Comparison of ENCODE assay signal across 20 cellular contexts in genomic region chr2:182113334-182113733, GRCh38.
DNase-seq lines count a peak whose midpoint lies in the region; ATAC-seq, FAIRE-seq and TF ChIP-seq lines count a peak whose summit lies in the region.
"Had no signal": no experiment of that assay in that cellular context is flagged by ENCODE, and none has a peak within 500 bp of the region (broad histone marks: within the 10 kb centered on the region; RNA-seq: fewer than 3 reads in every experiment).

No MANE protein-coding gene starts in this region.

- H3K27me3 ChIP-seq in HepG2 (ENCODE audit: control insufficient read depth in 1 of 2, insufficient read depth in 2 of 2, low read length in 2 of 2), result no peaks in the 10 kb centered on the region
- no peaks in the 10 kb centered on the region for H3K27me3 ChIP-seq in right lobe of liver
- H3K27me3 ChIP-seq: BLaER1 treated with 17β-estradiol and CSF1 and Interleukin-3, amounts not matched to agents 10 nM and 100 nM had no signal

- ATAC-seq in Right ventricle myocardium superior (ENCODE audit: poor library complexity) (peak; percentile 63), left cardiac atrium (no peak), HepG2 (no peak), right lobe of liver (no peak)
- ATAC-seq: A549; CD8-positive, alpha-beta T cell had no signal

- H4K20me1 ChIP-seq in HepG2 (ENCODE audit: insufficient read depth, low read length), result no peaks in the 10 kb centered on the region
- H4K20me1 ChIP-seq: BLaER1 treated with 17β-estradiol and CSF1 and Interleukin-3, amounts not matched to agents 10 nM and 100 nM had no signal

- H3K4me3 ChIP-seq in HepG2 (replicated peaks in 1 of 3; ENCODE audit: insufficient read depth in 1 of 3, low read depth in 2 of 3, low read length in 3 of 3) (no peak overlapping the region), right lobe of liver (no peak overlapping the region)
- H3K4me3 ChIP-seq: A549; BLaER1 treated with 17β-estradiol and CSF1 and Interleukin-3, amounts not matched to agents 10 nM and 100 nM had no signal

- H3K4me2 ChIP-seq in HepG2 (ENCODE audit: low read depth, low read length), result no peak overlapping the region
- H3K4me2 ChIP-seq: A549; BLaER1 treated with 17β-estradiol and CSF1 and Interleukin-3, amounts not matched to agents 10 nM and 100 nM had no signal

- no TSS peak for BruUV-seq in HepG2 (replicated peaks; lab: Mats Ljungman, UMichigan)

- no peak for TF ChIP-seq RAD21 in HepG2 (CRISPR knock-in tag; IDR thresholded peaks at IDR 0.05)

- in situ Hi-C loops in HepG2 (cut with HindIII; ENCODE audit: extremely low pct_ligation_motif_present, low pct_unique_long_range_greater_than_20kb), result no loop called here

- intact Hi-C loops in Right ventricle myocardium superior (cut with DNase I) (no loop called here), left cardiac atrium (cut with DNase I) (no loop called here), HepG2 (cut with micrococcal nuclease; ENCODE audit: unreplicated experiment) (no loop called here), right lobe of liver (cut with DNase I) (no loop called here)

- H3K9me3 ChIP-seq in HepG2 (ENCODE audit: low read length) (no peaks in the 10 kb centered on the region), right lobe of liver (no peaks in the 10 kb centered on the region)
- H3K9me3 ChIP-seq: A549; BLaER1 treated with 17β-estradiol and CSF1 and Interleukin-3, amounts not matched to agents 10 nM and 100 nM; Caco-2 had no signal

- CTCF ChIA-PET in HepG2 (lab: Yijun Ruan, JAX; ENCODE audit: low intra/inter-chr PET ratio, low total read pairs), result no interaction called here

- H3K36me3 ChIP-seq in HepG2 (replicated peaks in 1 of 2; ENCODE audit: control insufficient read depth in 1 of 2, insufficient read depth in 2 of 2, low read length in 2 of 2), result no peaks in the 10 kb centered on the region
- H3K36me3 ChIP-seq in right lobe of liver, result no peaks in the 10 kb centered on the region
- H3K36me3 ChIP-seq: BLaER1 treated with 17β-estradiol and CSF1 and Interleukin-3, amounts not matched to agents 10 nM and 100 nM had no signal

- H3K4me1 ChIP-seq in HepG2 (ENCODE audit: insufficient read depth, low read length), result no peaks in the 10 kb centered on the region
- H3K4me1 ChIP-seq in right lobe of liver, result no peaks in the 10 kb centered on the region
- H3K4me1 ChIP-seq: A549; BLaER1 treated with 17β-estradiol and CSF1 and Interleukin-3, amounts not matched to agents 10 nM and 100 nM; Caco-2 had no signal

- no peak overlapping the region for H3K27ac ChIP-seq in HepG2 (ENCODE audit: extremely low read length, insufficient read depth, low read length)
- no peak overlapping the region for H3K27ac ChIP-seq in right lobe of liver
- H3K27ac ChIP-seq: 22Rv1; A549; BLaER1 treated with 17β-estradiol and CSF1 and Interleukin-3, amounts not matched to agents 10 nM and 100 nM; C4-2B had no signal

- TF ChIP-seq CTCF in HepG2 (CRISPR knock-in tag; IDR thresholded peaks at IDR 0.05), result no peak
- TF ChIP-seq CTCF in right lobe of liver (IDR thresholded peaks at IDR 0.05), result no peak

- H3K79me2 ChIP-seq in HepG2 (ENCODE audit: insufficient read depth, low read length), result no peaks in the 10 kb centered on the region

- TF ChIP-seq POLR2A in HepG2 (IDR thresholded peaks at IDR 0.05; ENCODE audit: insufficient read depth in 1 of 2, low read depth in 2 of 2, low read length in 2 of 2) (no peak), right lobe of liver (IDR thresholded peaks at IDR 0.05) (no peak)

- H2AFZ ChIP-seq in HepG2 (ENCODE audit: low read length), result no peak overlapping the region

- H3K9ac ChIP-seq in HepG2 (ENCODE audit: insufficient read depth, low read depth, low read length), result no peak overlapping the region
- H3K9ac ChIP-seq: BLaER1 treated with 17β-estradiol and CSF1 and Interleukin-3, amounts not matched to agents 10 nM and 100 nM had no signal

- TF ChIP-seq EP300 in HepG2 (IDR thresholded peaks at IDR 0.05; ENCODE audit: low read depth in 2 of 2, low read length in 2 of 2) (no peak), HepG2 (CRISPR knock-in tag; IDR thresholded peaks at IDR 0.05; ENCODE audit: borderline replicate concordance) (no peak)

- DNase-seq in Right ventricle myocardium superior (no peak), left cardiac atrium (no peak), HepG2 (ENCODE audit: low spot score) (no peak), right lobe of liver (no peak), H4 (ENCODE audit: low spot score) (no peak)
- DNase-seq: AML-193; Caco-2; Calu3; CD4-positive, alpha-beta T cell; CD8-positive, alpha-beta T cell; DMS79 treated with DMSO at 0.1 percent for 48 hours; GF-D8 had no signal

- no peak for FAIRE-seq in HepG2 (lab: Jason Lieb, UNC)
- FAIRE-seq: A549, D721Med, G401.6, GM12891, GM19239 had no signal

- POLR2A ChIA-PET in HepG2 (lab: Yijun Ruan, JAX), result no interaction called here

- 48% methylated on average over 3 of the region's 3 CpGs for WGBS in HepG2 (ENCODE audit: low lambda C conversion rate)
- 82% methylated on average over 2 of the region's 3 CpGs for WGBS in right lobe of liver (ENCODE audit: insufficient coverage, low coverage, low lambda C conversion rate, missing lambda C conversion rate)

TF ChIP-seq in HepG2, 621 proteins besides CTCF, POLR2A, EP300 and RAD21:
- TF ChIP-seq GPN1 (CRISPR knock-in tag; IDR thresholded peaks at IDR 0.05; ENCODE audit: borderline replicate concordance), result no peak
- peak; percentile 40; the same call in 1 of the 2 replicates for TF ChIP-seq ATF7 (IDR thresholded peaks at IDR 0.05)
- no peak for TF ChIP-seq ATF7 (CRISPR knock-in tag; IDR thresholded peaks at IDR 0.05)
- TF ChIP-seq ZNF256 (CRISPR knock-in tag; conservative IDR thresholded peaks at IDR 0.05), result no peak
- TF ChIP-seq HNRNPL (IDR thresholded peaks at IDR 0.05; ENCODE audit: low read depth, low read length), result no peak
- TF ChIP-seq SKIL (CRISPR knock-in tag; IDR thresholded peaks at IDR 0.05; ENCODE audit: borderline replicate concordance), result no peak
- no peak for TF ChIP-seq SPEN (CRISPR knock-in tag; IDR thresholded peaks at IDR 0.05; ENCODE audit: low read depth)
- TF ChIP-seq HES4 (CRISPR knock-in tag; IDR thresholded peaks at IDR 0.05; ENCODE audit: borderline replicate concordance), result no peak
